8 cellular contexts compared by ENCODE assay signal in the genomic region with DNA sequence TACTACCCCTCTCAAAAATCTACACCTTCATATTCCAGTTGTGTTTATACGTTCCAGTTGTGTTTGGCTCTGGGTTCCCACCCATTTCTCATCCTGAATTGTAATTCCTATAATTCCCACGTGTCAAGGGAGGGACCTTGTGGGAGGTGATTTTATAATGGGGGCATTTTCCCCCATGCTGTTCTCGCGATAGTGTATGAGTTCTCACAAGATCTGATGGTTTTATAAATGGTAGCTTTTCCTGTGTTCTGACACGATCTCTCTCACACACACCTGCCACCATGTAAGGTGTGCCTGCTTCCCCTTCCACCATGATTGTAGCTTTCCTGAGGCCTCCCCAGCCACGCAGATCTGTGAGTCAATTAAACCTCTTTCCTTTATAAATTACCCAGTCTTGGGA.
"Had no signal": no experiment of that assay in that cellular context is flagged by ENCODE, and none has a peak within 500 bp of the region (broad histone marks: within the 10 kb centered on the region; RNA-seq: fewer than 3 reads in every experiment).

No MANE protein-coding gene starts in this region.

- H3K4me3 ChIP-seq: GM12878 had no signal

- ATAC-seq: GM12878 had no signal

- DNase-seq: GDM1, GF-D8 had no signal

- FAIRE-seq: G401.6, GM12878, GM12891, GM12892, GM18507, GM19239 had no signal
